Comparison of ENCODE assay signal across 24 cellular contexts in genomic region chr11:3655548-3655947, GRCh38. TPM values are rescaled to one million over a fixed set of nuclear protein-coding genes. Genes with fewer than 3 reads are reported as not detected.
"Had no signal": no experiment of that assay in that cellular context is flagged by ENCODE, and none has a peak within 500 bp of the region (broad histone marks: within the 10 kb centered on the region; RNA-seq: fewer than 3 reads in every experiment).

No MANE protein-coding gene starts in this region.

- H3K27me3 ChIP-seq: adrenal gland, ascending aorta, hepatocyte, right lobe of liver, tibial artery had no signal

- DNase-seq: activated CD4-positive, alpha-beta T cell treated with anti-CD3 and anti-CD28 coated beads for 1 hour; activated naive CD4-positive, alpha-beta T cell; activated T-cell treated with anti-CD3 and anti-CD28 coated beads, Interleukin-2, amount 50 U/mL, for 1 hour; adrenal gland; central memory CD4-positive, alpha-beta T cell; effector memory CD4-positive, alpha-beta T cell; foreskin melanocyte; nephron progenitor cell; occipital lobe; right lobe of liver; stimulated activated CD4-positive, alpha-beta T cell treated with anti-CD3 and anti-CD28 coated beads, Interleukin-1b, Interleukin-23, amount 100 ng/mL, for 48 hours; stimulated activated naive CD8-positive, alpha-beta T cell treated with anti-CD3 and anti-CD28 coated beads, Interleukin-15, amount 100 ng/mL, for 72 hours; WERI-Rb-1 had no signal

- H3K36me3 ChIP-seq: adrenal gland, ascending aorta, right lobe of liver, tibial artery, WERI-Rb-1 had no signal

- ATAC-seq: right lobe of liver; stimulated activated naive CD8-positive, alpha-beta T cell treated with anti-CD3 and anti-CD28 coated beads, Interleukin-15, amount 100 ng/mL, for 72 hours had no signal

- H3K27ac Mint-ChIP-seq: activated naive CD8-positive, alpha-beta T cell; activated T-helper 2 cell treated with anti-CD3 and anti-CD28 coated beads, Interferon-gamma antibody, Interleukin-2, Interleukin-4, amounts not matched to agents 10 μg/mL and 5 μg/mL and 100 μg/mL, durations not matched to agents 14 hours and 24 hours and 36 hours; stimulated activated naive CD8-positive, alpha-beta T cell treated with anti-CD3 and anti-CD28 coated beads, Interleukin-15, amount 100 ng/mL, for 72 hours; T-helper 2 cell treated with Interferon-gamma antibody and Interleukin-4, amounts not matched to agents 5 μg/mL and 100 μg/mL, for 36 hours had no signal

- H3K4me1 ChIP-seq: adrenal gland, ascending aorta, right lobe of liver, tibial artery had no signal

- H3K4me2 ChIP-seq: hepatocyte had no signal

- H3K4me3 Mint-ChIP-seq: activated naive CD8-positive, alpha-beta T cell; nephron progenitor cell; stimulated activated naive CD8-positive, alpha-beta T cell treated with anti-CD3 and anti-CD28 coated beads, Interleukin-15, amount 100 ng/mL, for 72 hours; T-helper 2 cell treated with Interferon-gamma antibody and Interleukin-4, amounts not matched to agents 5 μg/mL and 100 μg/mL, for 36 hours had no signal

- H3K79me2 ChIP-seq: hepatocyte had no signal

- H3K4me3 ChIP-seq: adrenal gland, ascending aorta, hepatocyte, right lobe of liver, skin epidermis, tibial artery had no signal

- H3K27ac ChIP-seq: adrenal gland, ascending aorta, hepatocyte, right lobe of liver, skin epidermis, tibial artery, WERI-Rb-1 had no signal

- H3K4me1 Mint-ChIP-seq: stimulated activated naive CD8-positive, alpha-beta T cell treated with anti-CD3 and anti-CD28 coated beads, Interleukin-15, amount 100 ng/mL, for 72 hours had no signal

- H3K36me3 Mint-ChIP-seq: activated naive CD8-positive, alpha-beta T cell had no signal

- H3K9me3 Mint-ChIP-seq: activated T-helper 2 cell treated with anti-CD3 and anti-CD28 coated beads, Interferon-gamma antibody, Interleukin-2, Interleukin-4, amounts not matched to agents 10 μg/mL and 5 μg/mL and 100 μg/mL, durations not matched to agents 14 hours and 24 hours and 36 hours; stimulated activated naive CD8-positive, alpha-beta T cell treated with anti-CD3 and anti-CD28 coated beads, Interleukin-15, amount 100 ng/mL, for 72 hours; T-helper 2 cell treated with Interferon-gamma antibody and Interleukin-4, amounts not matched to agents 5 μg/mL and 100 μg/mL, for 36 hours had no signal

RNA-seq across cellular contexts. Expression of gene ART1, which starts 10.6 kb away (rescaled TPM):
- total RNA-seq: activated T-helper 2 cell treated with anti-CD3 and anti-CD28 coated beads, Interferon-gamma antibody, Interleukin-2, Interleukin-4, amounts not matched to agents 10 μg/mL and 5 μg/mL and 100 μg/mL, durations not matched to agents 14 hours and 24 hours and 36 hours; dermis microvascular lymphatic vessel endothelial cell; hepatocyte; liver; right lobe of liver; ureter had no signal
- polyA plus RNA-seq: adrenal gland, esophagus, hepatocyte, liver had no signal

RNA-seq across cellular contexts. Expression of gene ART5, which starts 13.8 kb away (rescaled TPM):
- total RNA-seq: activated T-helper 2 cell treated with anti-CD3 and anti-CD28 coated beads, Interferon-gamma antibody, Interleukin-2, Interleukin-4, amounts not matched to agents 10 μg/mL and 5 μg/mL and 100 μg/mL, durations not matched to agents 14 hours and 24 hours and 36 hours; ascending aorta; dermis microvascular lymphatic vessel endothelial cell; ureter had no signal
- polyA plus RNA-seq: esophagus, liver had no signal

RNA-seq across cellular contexts. Expression of gene CHRNA10, which starts 15.6 kb away (rescaled TPM):
- total RNA-seq: ascending aorta, hepatocyte, occipital lobe had no signal
